Comparison of ENCODE assay signal across 11 cellular contexts in the genomic region with DNA sequence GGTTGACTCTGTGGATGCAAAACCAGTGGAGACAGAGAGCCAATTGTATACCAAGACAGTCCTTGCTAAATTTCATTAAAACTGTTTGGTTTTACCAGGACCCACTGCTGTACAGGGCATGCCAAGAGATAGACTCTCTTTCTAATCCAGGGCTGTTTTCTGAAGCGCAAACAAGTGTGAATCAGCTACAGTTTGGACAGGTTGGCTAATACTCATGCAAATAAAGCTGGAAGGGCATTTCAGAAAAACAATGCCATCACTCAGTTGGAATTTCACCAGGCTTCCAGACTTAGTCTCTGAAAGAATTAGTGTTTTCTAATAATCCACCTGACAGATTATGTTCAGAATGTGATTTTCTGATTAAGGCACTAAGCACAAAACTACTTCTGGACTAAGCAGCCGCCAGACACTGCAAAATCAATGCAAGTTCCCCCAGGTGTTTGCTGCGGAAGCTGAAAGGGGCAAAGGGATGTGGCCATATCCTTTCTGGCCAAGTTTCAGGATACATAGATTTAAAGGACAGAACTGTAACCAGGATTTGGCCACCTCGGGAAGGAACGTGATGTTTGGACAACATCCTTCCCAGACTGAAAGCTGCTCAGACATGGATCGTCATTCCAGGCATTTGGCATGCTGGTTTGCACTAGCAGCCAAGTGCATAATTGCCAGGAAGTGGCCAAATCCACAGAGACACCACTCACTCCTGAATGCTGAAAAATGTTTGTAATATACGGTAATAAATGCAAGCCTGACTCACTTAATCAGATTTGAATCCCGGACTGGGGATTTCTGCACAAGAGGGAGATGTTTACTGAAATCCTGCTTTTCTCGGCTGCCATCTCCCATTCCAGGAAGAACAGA. TPM values are rescaled to one million over a fixed set of nuclear protein-coding genes. Genes with fewer than 3 reads are reported as not detected.
A peak's percentile ranks its signal among the peaks of the same experiment; 100 is the strongest.
DNase-seq lines count a peak whose midpoint lies in the region; TF ChIP-seq lines count a peak whose summit lies in the region.
"Had no signal": no experiment of that assay in that cellular context is flagged by ENCODE, and none has a peak within 500 bp of the region (broad histone marks: within the 10 kb centered on the region; RNA-seq: fewer than 3 reads in every experiment).

No MANE protein-coding gene starts in this region.

- peak; percentile 13 for DNase-seq in Caki2 (ENCODE audit: low read depth)
- DNase-seq in SK-N-SH: no peak
- DNase-seq in fibroblast of peridontal ligament (ENCODE audit: extremely low read depth): peak; percentile 78
- no peak for DNase-seq in GDM1 (lab: John Stamatoyannopoulos, UW)
- no peak for DNase-seq in HUDEP-2 (lab: John Stamatoyannopoulos, UW; ENCODE audit: unreplicated experiment in 76 of 76)
- no peak for DNase-seq in CD14-positive monocyte (ENCODE audit: low spot score)
- DNase-seq in NK-92 (lab: John Stamatoyannopoulos, UW; ENCODE audit: unreplicated experiment): no peak
- DNase-seq: left colon; SHP77; stimulated activated CD4-positive, alpha-beta T cell treated with anti-CD3 and anti-CD28 coated beads, Interleukin-15, amount 100 ng/mL, for 24 hours had no signal

- POLR2A ChIA-PET in SK-N-SH (lab: Yijun Ruan, JAX): no interaction called here

- TF ChIP-seq EP300 in SK-N-SH (IDR thresholded peaks at IDR 0.05; ENCODE audit: borderline replicate concordance in 1 of 2, low read depth in 1 of 2, low read length in 1 of 2): no peak

- CTCF ChIA-PET in SK-N-SH (lab: Yijun Ruan, JAX): interaction anchor here (2.9 kb wide), 1 partner anchor 17 kb away, joined by 11 read pairs; no protein-coding TSS in a partner anchor

- WGBS in SK-N-SH (ENCODE audit: low lambda C conversion rate): 34% methylated on average over 9 of the region's 9 CpGs

- no peak overlapping the region for H3K4me3 Mint-ChIP-seq in CD14-positive monocyte

- no peaks in the 10 kb centered on the region for H3K79me2 ChIP-seq in SK-N-SH (ENCODE audit: insufficient read depth)
- H3K79me2 ChIP-seq in parathyroid adenoma: no peaks in the 10 kb centered on the region

- H3K4me1 Mint-ChIP-seq in CD14-positive monocyte: peaks cover 10% of the 10 kb centered on the region

- H3K4me3 ChIP-seq in SK-N-SH (ENCODE audit: low read depth in 2 of 2, low read length in 1 of 2): 0 out of 4 replicates have a peak overlapping the region, but pooled peaks of 1 of the 2 experiments have one; percentile 6
- H3K4me3 ChIP-seq in parathyroid adenoma (ENCODE audit: low read depth, low read length): no peak overlapping the region

- H3F3A ChIP-seq in SK-N-SH (replicated peaks; ENCODE audit: insufficient read depth): peaks cover 3% of the 10 kb centered on the region

- no peaks in the 10 kb centered on the region for H3K9me2 ChIP-seq in SK-N-SH

- intact Hi-C loops in CD14-positive monocyte (cut with micrococcal nuclease): no loop called here

- TF ChIP-seq RAD21 in SK-N-SH (IDR thresholded peaks at IDR 0.05; ENCODE audit: low read length): no peak

- H3K27me3 ChIP-seq in SK-N-SH (ENCODE audit: insufficient read depth) (no peaks in the 10 kb centered on the region), parathyroid adenoma (ENCODE audit: control insufficient read depth, insufficient read depth, low read length) (no peaks in the 10 kb centered on the region)

- no peaks in the 10 kb centered on the region for H4K20me1 ChIP-seq in SK-N-SH (ENCODE audit: insufficient read depth)

- H3K9ac ChIP-seq in SK-N-SH: no peak overlapping the region
- no peak overlapping the region for H3K9ac ChIP-seq in parathyroid adenoma

- H3K4me1 ChIP-seq in SK-N-SH (ENCODE audit: control insufficient read depth in 1 of 2, insufficient read depth in 2 of 2, low read depth in 1 of 2, low read length in 1 of 2) (peaks cover 7 to 14% of the 10 kb centered on the region in 2 experiments; a peak in 2 of 4 replicates), parathyroid adenoma (peaks cover 9% of the 10 kb centered on the region)

- TF ChIP-seq CTCF in SK-N-SH (IDR thresholded peaks at IDR 0.05): no peak
- TF ChIP-seq CTCF in parathyroid adenoma (IDR thresholded peaks at IDR 0.05): no peak
- TF ChIP-seq CTCF in CD14-positive monocyte (IDR thresholded peaks at IDR 0.05): no peak

- H3K36me3 ChIP-seq in SK-N-SH (replicated peaks in 1 of 2; ENCODE audit: control insufficient read depth in 1 of 2, insufficient read depth in 2 of 2, low read length in 1 of 2) (no peaks in the 10 kb centered on the region), parathyroid adenoma (ENCODE audit: control insufficient read depth, insufficient read depth, low read length) (no peaks in the 10 kb centered on the region)

- no peaks in the 10 kb centered on the region for H3K27me3 Mint-ChIP-seq in CD14-positive monocyte (ENCODE audit: low read depth in 3 of 3)

- no peaks in the 10 kb centered on the region for H3K36me3 Mint-ChIP-seq in CD14-positive monocyte

- H3K9me3 ChIP-seq in SK-N-SH: no peaks in the 10 kb centered on the region
- H3K9me3 ChIP-seq in parathyroid adenoma (ENCODE audit: control insufficient read depth, low read length): no peaks in the 10 kb centered on the region

- H3K4me2 ChIP-seq in SK-N-SH (peak overlapping the region; percentile 50), parathyroid adenoma (ENCODE audit: low read length) (no peak overlapping the region)

- in situ Hi-C loops in Caki2 (cut with HindIII; ENCODE audit: low pct_unique_long_range_greater_than_20kb, low sequenced_read_pairs): no loop called here

- H3K27ac ChIP-seq in SK-N-SH (ENCODE audit: low read depth in 2 of 2, low read length in 1 of 2) (peak overlapping the region; percentile 6 to 68; a peak in 2 of 4 replicates), parathyroid adenoma (peak overlapping the region; percentile 50)

- H3K9me3 Mint-ChIP-seq in CD14-positive monocyte: no peaks in the 10 kb centered on the region

- no peak overlapping the region for H3K27ac Mint-ChIP-seq in CD14-positive monocyte

- H2AFZ ChIP-seq in SK-N-SH (ENCODE audit: low read depth): peak overlapping the region; percentile 19; the same call in 1 of the 2 replicates
- H2AFZ ChIP-seq in parathyroid adenoma: no peak overlapping the region

TF ChIP-seq in SK-N-SH, 30 proteins besides CTCF, POLR2A, EP300 and RAD21:
- TF ChIP-seq SIN3A (IDR thresholded peaks at IDR 0.05; ENCODE audit: borderline replicate concordance, low read depth, low read length): no peak
- TF ChIP-seq NFIC (IDR thresholded peaks at IDR 0.05; ENCODE audit: borderline replicate concordance): 0 out of 2 replicates have a peak, but pooled peaks have one; percentile 42
- TF ChIP-seq, protein P1, sequence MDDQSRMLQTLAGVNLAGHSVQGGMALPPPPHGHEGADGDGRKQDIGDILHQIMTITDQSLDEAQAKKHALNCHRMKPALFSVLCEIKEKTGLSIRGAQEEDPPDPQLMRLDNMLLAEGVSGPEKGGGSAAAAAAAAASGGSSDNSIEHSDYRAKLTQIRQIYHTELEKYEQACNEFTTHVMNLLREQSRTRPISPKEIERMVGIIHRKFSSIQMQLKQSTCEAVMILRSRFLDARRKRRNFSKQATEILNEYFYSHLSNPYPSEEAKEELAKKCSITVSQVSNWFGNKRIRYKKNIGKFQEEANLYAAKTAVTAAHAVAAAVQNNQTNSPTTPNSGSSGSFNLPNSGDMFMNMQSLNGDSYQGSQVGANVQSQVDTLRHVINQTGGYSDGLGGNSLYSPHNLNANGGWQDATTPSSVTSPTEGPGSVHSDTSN (IDR thresholded peaks at IDR 0.05): peak; percentile 10; the same call in 1 of the 2 replicates

RNA-seq across cellular contexts. Expression of a gene that starts 32.0 kb away (rescaled TPM):
- 101 and 107 TPM in 2 replicates for total RNA-seq in Caki2 (2014; rRNA removed; shearing (Covaris generic); ENCODE audit: low replicate concordance)
- polyA plus RNA-seq in SK-N-SH (2012; rRNA removed) (25.5 and 26.7 TPM in 2 replicates), CD14-positive monocyte (1 to 10 TPM in 1 of 2 donors, under 1 TPM in 1; 0.65 to 1.8 TPM)
- polyA plus RNA-seq in SK-N-SH (2012; cell fraction: cytosol; rRNA removed): 31.7 and 39.2 TPM in 2 replicates
- 3.9 and 5.2 TPM in 2 replicates for polyA plus RNA-seq in SK-N-SH (2012; cell fraction: nucleus; rRNA removed)

Comparison
In these comparisons a context has a peak if more than half of its experiments do, and no peak if none do; other contexts are left out.
1. DNase-seq: peak in Caki2 (single experiment) and fibroblast of peridontal ligament (single experiment); none in SK-N-SH (single experiment), GDM1 (single experiment), HUDEP-2 (0 of 76), CD14-positive monocyte (single experiment) and NK-92 (single experiment).